ENCODE assay signal across 3 cellular contexts in the genomic region with DNA sequence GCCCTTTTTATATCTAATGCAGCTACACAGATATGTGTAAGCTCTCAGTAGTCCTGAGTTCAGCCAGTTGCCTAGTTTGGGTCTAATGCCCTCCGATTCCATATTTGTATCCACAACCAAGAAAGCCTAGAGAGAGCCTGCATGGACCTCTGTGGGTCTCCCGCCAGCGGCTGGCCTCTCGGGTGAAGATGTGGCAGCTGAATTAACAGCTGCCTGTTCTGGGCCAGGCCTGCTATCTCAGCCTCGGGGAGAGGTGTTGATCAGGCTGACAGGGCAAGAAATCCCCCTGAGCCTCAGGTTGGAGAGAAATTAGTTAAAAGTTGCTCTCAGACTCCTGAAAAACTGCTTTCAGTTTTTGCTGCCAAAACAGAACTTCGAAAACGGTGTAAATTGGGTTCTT.
A peak's percentile ranks its signal among the peaks of the same experiment; 100 is the strongest.
TF ChIP-seq lines count a peak whose summit lies in the region.

No MANE protein-coding gene starts in this region.

TF ChIP-seq in SK-N-SH, 30 proteins besides CTCF, POLR2A, EP300 and RAD21:
- TF ChIP-seq FOXM1 (IDR thresholded peaks at IDR 0.05; ENCODE audit: low read depth) (no peak), FOSL2 (IDR thresholded peaks at IDR 0.05; ENCODE audit: borderline replicate concordance, low read depth) (no peak), RXRA (IDR thresholded peaks at IDR 0.05; ENCODE audit: borderline replicate concordance, low read depth) (no peak), TEAD4 (IDR thresholded peaks at IDR 0.05; ENCODE audit: borderline replicate concordance, insufficient read depth) (no peak), TCF12 (IDR thresholded peaks at IDR 0.05) (no peak)

TF ChIP-seq in SK-N-SH treated with all-trans-retinoic acid at 6 μM for 48 hours, 23 proteins besides CTCF, POLR2A, EP300 and RAD21:
- TF ChIP-seq, protein P1, sequence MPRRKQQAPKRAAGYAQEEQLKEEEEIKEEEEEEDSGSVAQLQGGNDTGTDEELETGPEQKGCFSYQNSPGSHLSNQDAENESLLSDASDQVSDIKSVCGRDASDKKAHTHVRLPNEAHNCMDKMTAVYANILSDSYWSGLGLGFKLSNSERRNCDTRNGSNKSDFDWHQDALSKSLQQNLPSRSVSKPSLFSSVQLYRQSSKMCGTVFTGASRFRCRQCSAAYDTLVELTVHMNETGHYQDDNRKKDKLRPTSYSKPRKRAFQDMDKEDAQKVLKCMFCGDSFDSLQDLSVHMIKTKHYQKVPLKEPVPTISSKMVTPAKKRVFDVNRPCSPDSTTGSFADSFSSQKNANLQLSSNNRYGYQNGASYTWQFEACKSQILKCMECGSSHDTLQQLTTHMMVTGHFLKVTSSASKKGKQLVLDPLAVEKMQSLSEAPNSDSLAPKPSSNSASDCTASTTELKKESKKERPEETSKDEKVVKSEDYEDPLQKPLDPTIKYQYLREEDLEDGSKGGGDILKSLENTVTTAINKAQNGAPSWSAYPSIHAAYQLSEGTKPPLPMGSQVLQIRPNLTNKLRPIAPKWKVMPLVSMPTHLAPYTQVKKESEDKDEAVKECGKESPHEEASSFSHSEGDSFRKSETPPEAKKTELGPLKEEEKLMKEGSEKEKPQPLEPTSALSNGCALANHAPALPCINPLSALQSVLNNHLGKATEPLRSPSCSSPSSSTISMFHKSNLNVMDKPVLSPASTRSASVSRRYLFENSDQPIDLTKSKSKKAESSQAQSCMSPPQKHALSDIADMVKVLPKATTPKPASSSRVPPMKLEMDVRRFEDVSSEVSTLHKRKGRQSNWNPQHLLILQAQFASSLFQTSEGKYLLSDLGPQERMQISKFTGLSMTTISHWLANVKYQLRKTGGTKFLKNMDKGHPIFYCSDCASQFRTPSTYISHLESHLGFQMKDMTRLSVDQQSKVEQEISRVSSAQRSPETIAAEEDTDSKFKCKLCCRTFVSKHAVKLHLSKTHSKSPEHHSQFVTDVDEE (CRISPR knock-in tag; IDR thresholded peaks at IDR 0.05): no peak
- TF ChIP-seq ZFP3 (CRISPR knock-in tag; IDR thresholded peaks at IDR 0.05) (no peak), ZNF8 (CRISPR knock-in tag; IDR thresholded peaks at IDR 0.05) (no peak), CSDC2 (CRISPR knock-in tag; IDR thresholded peaks at IDR 0.05) (no peak), ZNF70 (CRISPR knock-in tag; IDR thresholded peaks at IDR 0.05) (no peak), OSR1 (CRISPR knock-in tag; IDR thresholded peaks at IDR 0.05) (no peak), ZFP30 (CRISPR knock-in tag; IDR thresholded peaks at IDR 0.05) (no peak), PPARA (CRISPR knock-in tag; IDR thresholded peaks at IDR 0.05; ENCODE audit: borderline replicate concordance) (no peak), ESRRG (CRISPR knock-in tag; IDR thresholded peaks at IDR 0.05) (no peak), ARNTL (CRISPR knock-in tag; IDR thresholded peaks at IDR 0.05; ENCODE audit: borderline replicate concordance, low read depth) (no peak), ZNF565 (CRISPR knock-in tag; conservative IDR thresholded peaks at IDR 0.05; ENCODE audit: low read depth) (no peak), RARB (CRISPR knock-in tag; IDR thresholded peaks at IDR 0.05) (no peak), ISL1 (CRISPR knock-in tag; IDR thresholded peaks at IDR 0.05) (no peak), GLIS3 (CRISPR knock-in tag; IDR thresholded peaks at IDR 0.05) (no peak), TOX (CRISPR knock-in tag; IDR thresholded peaks at IDR 0.05; ENCODE audit: borderline replicate concordance) (no peak), TCF4 (CRISPR knock-in tag; IDR thresholded peaks at IDR 0.05; ENCODE audit: borderline replicate concordance) (no peak), SNAI2 (CRISPR knock-in tag; IDR thresholded peaks at IDR 0.05) (no peak)
- TF ChIP-seq, protein P2, sequence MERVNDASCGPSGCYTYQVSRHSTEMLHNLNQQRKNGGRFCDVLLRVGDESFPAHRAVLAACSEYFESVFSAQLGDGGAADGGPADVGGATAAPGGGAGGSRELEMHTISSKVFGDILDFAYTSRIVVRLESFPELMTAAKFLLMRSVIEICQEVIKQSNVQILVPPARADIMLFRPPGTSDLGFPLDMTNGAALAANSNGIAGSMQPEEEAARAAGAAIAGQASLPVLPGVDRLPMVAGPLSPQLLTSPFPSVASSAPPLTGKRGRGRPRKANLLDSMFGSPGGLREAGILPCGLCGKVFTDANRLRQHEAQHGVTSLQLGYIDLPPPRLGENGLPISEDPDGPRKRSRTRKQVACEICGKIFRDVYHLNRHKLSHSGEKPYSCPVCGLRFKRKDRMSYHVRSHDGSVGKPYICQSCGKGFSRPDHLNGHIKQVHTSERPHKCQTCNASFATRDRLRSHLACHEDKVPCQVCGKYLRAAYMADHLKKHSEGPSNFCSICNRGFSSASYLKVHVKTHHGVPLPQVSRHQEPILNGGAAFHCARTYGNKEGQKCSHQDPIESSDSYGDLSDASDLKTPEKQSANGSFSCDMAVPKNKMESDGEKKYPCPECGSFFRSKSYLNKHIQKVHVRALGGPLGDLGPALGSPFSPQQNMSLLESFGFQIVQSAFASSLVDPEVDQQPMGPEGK (CRISPR knock-in tag; IDR thresholded peaks at IDR 0.05; ENCODE audit: borderline replicate concordance): no peak
- TF ChIP-seq, protein P3, sequence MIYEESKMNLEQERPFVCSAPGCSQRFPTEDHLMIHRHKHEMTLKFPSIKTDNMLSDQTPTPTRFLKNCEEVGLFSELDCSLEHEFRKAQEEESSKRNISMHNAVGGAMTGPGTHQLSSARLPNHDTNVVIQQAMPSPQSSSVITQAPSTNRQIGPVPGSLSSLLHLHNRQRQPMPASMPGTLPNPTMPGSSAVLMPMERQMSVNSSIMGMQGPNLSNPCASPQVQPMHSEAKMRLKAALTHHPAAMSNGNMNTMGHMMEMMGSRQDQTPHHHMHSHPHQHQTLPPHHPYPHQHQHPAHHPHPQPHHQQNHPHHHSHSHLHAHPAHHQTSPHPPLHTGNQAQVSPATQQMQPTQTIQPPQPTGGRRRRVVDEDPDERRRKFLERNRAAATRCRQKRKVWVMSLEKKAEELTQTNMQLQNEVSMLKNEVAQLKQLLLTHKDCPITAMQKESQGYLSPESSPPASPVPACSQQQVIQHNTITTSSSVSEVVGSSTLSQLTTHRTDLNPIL (CRISPR knock-in tag; IDR thresholded peaks at IDR 0.05; ENCODE audit: low read depth): no peak
- TF ChIP-seq, protein P4, sequence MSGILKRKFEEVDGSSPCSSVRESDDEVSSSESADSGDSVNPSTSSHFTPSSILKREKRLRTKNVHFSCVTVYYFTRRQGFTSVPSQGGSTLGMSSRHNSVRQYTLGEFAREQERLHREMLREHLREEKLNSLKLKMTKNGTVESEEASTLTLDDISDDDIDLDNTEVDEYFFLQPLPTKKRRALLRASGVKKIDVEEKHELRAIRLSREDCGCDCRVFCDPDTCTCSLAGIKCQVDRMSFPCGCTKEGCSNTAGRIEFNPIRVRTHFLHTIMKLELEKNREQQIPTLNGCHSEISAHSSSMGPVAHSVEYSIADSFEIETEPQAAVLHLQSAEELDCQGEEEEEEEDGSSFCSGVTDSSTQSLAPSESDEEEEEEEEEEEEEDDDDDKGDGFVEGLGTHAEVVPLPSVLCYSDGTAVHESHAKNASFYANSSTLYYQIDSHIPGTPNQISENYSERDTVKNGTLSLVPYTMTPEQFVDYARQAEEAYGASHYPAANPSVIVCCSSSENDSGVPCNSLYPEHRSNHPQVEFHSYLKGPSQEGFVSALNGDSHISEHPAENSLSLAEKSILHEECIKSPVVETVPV (CRISPR knock-in tag; IDR thresholded peaks at IDR 0.05): no peak

TF ChIP-seq in GM12878, 131 proteins besides CTCF, POLR2A, EP300 and RAD21:
- TF ChIP-seq, protein P5, sequence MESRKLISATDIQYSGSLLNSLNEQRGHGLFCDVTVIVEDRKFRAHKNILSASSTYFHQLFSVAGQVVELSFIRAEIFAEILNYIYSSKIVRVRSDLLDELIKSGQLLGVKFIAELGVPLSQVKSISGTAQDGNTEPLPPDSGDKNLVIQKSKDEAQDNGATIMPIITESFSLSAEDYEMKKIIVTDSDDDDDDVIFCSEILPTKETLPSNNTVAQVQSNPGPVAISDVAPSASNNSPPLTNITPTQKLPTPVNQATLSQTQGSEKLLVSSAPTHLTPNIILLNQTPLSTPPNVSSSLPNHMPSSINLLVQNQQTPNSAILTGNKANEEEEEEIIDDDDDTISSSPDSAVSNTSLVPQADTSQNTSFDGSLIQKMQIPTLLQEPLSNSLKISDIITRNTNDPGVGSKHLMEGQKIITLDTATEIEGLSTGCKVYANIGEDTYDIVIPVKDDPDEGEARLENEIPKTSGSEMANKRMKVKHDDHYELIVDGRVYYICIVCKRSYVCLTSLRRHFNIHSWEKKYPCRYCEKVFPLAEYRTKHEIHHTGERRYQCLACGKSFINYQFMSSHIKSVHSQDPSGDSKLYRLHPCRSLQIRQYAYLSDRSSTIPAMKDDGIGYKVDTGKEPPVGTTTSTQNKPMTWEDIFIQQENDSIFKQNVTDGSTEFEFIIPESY (IDR thresholded peaks at IDR 0.05): peak; percentile 99
- peak; percentile 77 for TF ChIP-seq NR2F1 (conservative IDR thresholded peaks at IDR 0.05)
- peak; percentile 9 for TF ChIP-seq MEF2B (IDR thresholded peaks at IDR 0.05; ENCODE audit: partially characterized antibody, poor library complexity, severe bottlenecking)
- TF ChIP-seq GABPA (IDR thresholded peaks at IDR 0.05; ENCODE audit: low read depth): no peak
- no peak for TF ChIP-seq NFIC (IDR thresholded peaks at IDR 0.05; ENCODE audit: low read depth, low read length)
- TF ChIP-seq IKZF2 (IDR thresholded peaks at IDR 0.05): peak; percentile 31 to 43; a peak in 2 of 4 replicates
- 0 out of 2 replicates have a peak, but pooled peaks have one; percentile 24 for TF ChIP-seq LARP7 (IDR thresholded peaks at IDR 0.05)
